In the genomic region with DNA sequence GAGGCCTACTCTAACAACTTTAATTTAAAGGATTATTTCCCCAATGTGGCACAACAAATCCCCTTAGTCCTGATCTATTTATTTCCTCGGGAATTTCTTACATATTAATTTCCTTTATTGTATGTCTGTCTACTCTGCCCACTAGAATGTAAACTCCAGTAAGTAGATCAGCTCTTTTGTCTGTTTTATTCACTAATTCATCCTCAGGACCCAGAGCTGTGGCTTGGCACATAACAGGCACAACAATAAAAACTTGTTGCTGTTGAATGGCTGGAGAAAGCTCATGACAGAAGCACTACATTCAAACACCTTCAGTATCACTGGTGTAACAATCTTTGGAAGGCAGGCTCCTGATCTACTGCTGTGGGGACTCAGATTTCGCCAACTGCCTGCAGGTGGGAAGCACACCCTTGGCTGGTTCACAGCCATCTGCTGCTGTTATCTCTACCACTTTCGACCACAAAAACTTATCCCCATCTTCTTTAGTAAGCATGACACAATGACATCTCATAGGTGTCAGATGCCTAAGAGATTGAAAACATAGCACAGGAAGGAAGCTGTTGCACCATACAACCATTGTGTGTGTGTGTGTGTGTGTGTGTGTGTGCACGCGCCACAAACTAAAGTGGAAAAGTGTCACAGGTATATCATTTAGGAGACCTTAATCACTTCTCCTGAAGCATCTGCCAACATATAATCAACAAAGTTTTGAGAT, we compare ENCODE assay signal across 10 cellular contexts. TPM values are rescaled to one million over a fixed set of nuclear protein-coding genes. Genes with fewer than 3 reads are reported as not detected.
DNase-seq lines count a peak whose midpoint lies in the region; ATAC-seq and TF ChIP-seq lines count a peak whose summit lies in the region.
"Had no signal": no experiment of that assay in that cellular context is flagged by ENCODE, and none has a peak within 500 bp of the region (broad histone marks: within the 10 kb centered on the region; RNA-seq: fewer than 3 reads in every experiment).

No MANE protein-coding gene starts in this region.

- peak; percentile 89 for ATAC-seq in CD4-positive, alpha-beta T cell (ENCODE audit: poor library complexity)
- ATAC-seq in GM21360 (IDR thresholded peaks at IDR 0.05; ENCODE audit: unreplicated experiment), result peak; percentile 62
- peak; percentile 85 to 92 (median 88) for ATAC-seq in T-cell (replicated peaks in 1 of 4)
- no peak for ATAC-seq in GM21367 (IDR thresholded peaks at IDR 0.05; ENCODE audit: unreplicated experiment)

- no peak for TF ChIP-seq POLR2A in erythroblast (IDR thresholded peaks at IDR 0.05; ENCODE audit: low read length)

- H3K4me3 Mint-ChIP-seq in CD4-positive, alpha-beta T cell, result peak overlapping the region; percentile 36
- H3K4me3 Mint-ChIP-seq in T-cell, result peak overlapping the region in 2 of 3 donors; percentile 53 to 58
- no peak overlapping the region for H3K4me3 Mint-ChIP-seq in type B pancreatic cell

- no peaks in the 10 kb centered on the region for H3K9me3 Mint-ChIP-seq in CD4-positive, alpha-beta T cell
- H3K9me3 Mint-ChIP-seq in T-cell (no peaks in the 10 kb centered on the region), type B pancreatic cell (peaks cover 3% of the 10 kb centered on the region)

- H3K27me3 Mint-ChIP-seq in CD4-positive, alpha-beta T cell, result no peaks in the 10 kb centered on the region
- H3K27me3 Mint-ChIP-seq in T-cell (no peaks in the 10 kb centered on the region), type B pancreatic cell (no peaks in the 10 kb centered on the region)

- no peaks in the 10 kb centered on the region for H3K36me3 Mint-ChIP-seq in CD4-positive, alpha-beta T cell (ENCODE audit: low read depth)
- H3K36me3 Mint-ChIP-seq in T-cell (peaks cover 4% of the 10 kb centered on the region), type B pancreatic cell (peaks cover 4% of the 10 kb centered on the region)

- POLR2A ChIA-PET in CD4-positive, alpha-beta T cell (lab: Charles Lee), result interaction anchor here (1.9 to 2.5 kb wide), 2 partner anchors 12 to 28 kb away, joined by 7 to 21 read pairs; partner anchors contain the start of genes C22orf39, HIRA and MRPL40
- POLR2A ChIA-PET in T-cell (lab: Charles Lee), result interaction anchor here (0.9 kb wide), 2 partner anchors 14 to 25 kb away, joined by 3 read pairs; no protein-coding TSS in a partner anchor

- H3K27ac Mint-ChIP-seq in CD4-positive, alpha-beta T cell, result peak overlapping the region; percentile 82
- peak overlapping the region; percentile 88 to 93 for H3K27ac Mint-ChIP-seq in T-cell
- H3K27ac Mint-ChIP-seq in type B pancreatic cell, result no peak overlapping the region

- CTCF ChIA-PET in CD4-positive, alpha-beta T cell (lab: Charles Lee), result interaction anchor here (0.7 kb wide), 1 partner anchor 22 kb away, joined by 4 read pairs; no protein-coding TSS in a partner anchor
- CTCF ChIA-PET in T-cell (lab: Charles Lee), result interaction anchor here in 1 of 2 donors (0.6 kb wide), 1 partner anchor 29 kb away, joined by 4 read pairs; no protein-coding TSS in a partner anchor

- peaks cover 77% of the 10 kb centered on the region for H3K4me1 Mint-ChIP-seq in CD4-positive, alpha-beta T cell (ENCODE audit: low read depth)
- H3K4me1 Mint-ChIP-seq in T-cell (peaks cover 63 to 72% (median 71%) of the 10 kb centered on the region in 3 donors), type B pancreatic cell (ENCODE audit: unreplicated experiment) (peaks cover 17% of the 10 kb centered on the region)

- DNase-seq in CD4-positive, alpha-beta T cell, result peak in 4 of 10 experiments; percentile 14 to 27 (median 20)
- DNase-seq in T-cell, result peak in 31 of 34 experiments; percentile 8 to 65 (median 49)
- DNase-seq in erythroblast (lab: John Stamatoyannopoulos, UW), result peak; percentile 79 to 96
- no peak for DNase-seq in NCI-H2227 (lab: John Stamatoyannopoulos, UW; ENCODE audit: unreplicated experiment)
- no peak for DNase-seq in head of caudate nucleus
- no peak for DNase-seq in type B pancreatic cell (ENCODE audit: extremely low spot score, unreplicated experiment)
- DNase-seq: aorta, mesenchymal stem cell had no signal

- H3K27me3 ChIP-seq in CD4-positive, alpha-beta T cell (ENCODE audit: control insufficient read depth, insufficient read depth, low read length), result no peaks in the 10 kb centered on the region

- intact Hi-C loops in CD4-positive, alpha-beta T cell (cut with DNase I, micrococcal nuclease), result no loop called here
- intact Hi-C loops in head of caudate nucleus (cut with DNase I), result no loop called here

- TF ChIP-seq CTCF in CD4-positive, alpha-beta T cell (IDR thresholded peaks at IDR 0.05), result no peak
- TF ChIP-seq CTCF in type B pancreatic cell (conservative IDR thresholded peaks at IDR 0.05), result no peak

- H3K9me3 ChIP-seq in CD4-positive, alpha-beta T cell (ENCODE audit: control insufficient read depth, low read length), result no peaks in the 10 kb centered on the region

- peak overlapping the region; percentile 54 for H3K27ac ChIP-seq in CD4-positive, alpha-beta T cell (ENCODE audit: low read depth, low read length)

RNA-seq across cellular contexts. Expression of gene HIRA, which starts 11.9 kb away (rescaled TPM):
- total RNA-seq in CD4-positive, alpha-beta T cell, result 10 to 100 TPM; 15.2 to 15.5 TPM
- 10 to 100 TPM; 24.4 to 31.4 (median 29.2) TPM for total RNA-seq in T-cell
- 38.3 and 43.3 TPM in 2 replicates for total RNA-seq in type B pancreatic cell (ENCODE audit: low replicate concordance)

RNA-seq across cellular contexts. Expression of gene MRPL40, which starts 12.7 kb away (rescaled TPM):
- 10 to 100 TPM; 10.7 to 11.3 TPM for total RNA-seq in CD4-positive, alpha-beta T cell
- 10 to 100 TPM; 12.1 to 16.1 (median 12.3) TPM for total RNA-seq in T-cell
- total RNA-seq in type B pancreatic cell (ENCODE audit: low replicate concordance), result 21.4 and 24.7 TPM in 2 replicates

RNA-seq across cellular contexts. Expression of gene C22orf39, which starts 27.9 kb away (rescaled TPM):
- total RNA-seq in CD4-positive, alpha-beta T cell, result 10 to 100 TPM; 30.2 to 32.6 TPM
- 10 to 100 TPM; 34.5 to 41.3 (median 40.9) TPM for total RNA-seq in T-cell
- total RNA-seq in type B pancreatic cell (ENCODE audit: low replicate concordance), result 30.3 and 31.6 TPM in 2 replicates

RNA-seq across cellular contexts. Expression of gene UFD1, which starts 59.4 kb away (rescaled TPM):
- total RNA-seq in CD4-positive, alpha-beta T cell, result 10 to 100 TPM; 68.5 to 77.4 TPM
- total RNA-seq in T-cell (10 to 100 TPM; 52.9 to 85.1 (median 60.0) TPM), type B pancreatic cell (ENCODE audit: low replicate concordance) (52.4 and 56.1 TPM in 2 replicates)

Comparison
In these comparisons a context has a peak if more than half of its experiments do, and no peak if none do; other contexts are left out.
1. DNase-seq: peak in T-cell (31 of 34) and erythroblast (2 of 2); none in NCI-H2227 (single experiment), head of caudate nucleus (0 of 42) and type B pancreatic cell (single experiment).